Comparison of ENCODE assay signal across 8 cellular contexts in the genomic region with DNA sequence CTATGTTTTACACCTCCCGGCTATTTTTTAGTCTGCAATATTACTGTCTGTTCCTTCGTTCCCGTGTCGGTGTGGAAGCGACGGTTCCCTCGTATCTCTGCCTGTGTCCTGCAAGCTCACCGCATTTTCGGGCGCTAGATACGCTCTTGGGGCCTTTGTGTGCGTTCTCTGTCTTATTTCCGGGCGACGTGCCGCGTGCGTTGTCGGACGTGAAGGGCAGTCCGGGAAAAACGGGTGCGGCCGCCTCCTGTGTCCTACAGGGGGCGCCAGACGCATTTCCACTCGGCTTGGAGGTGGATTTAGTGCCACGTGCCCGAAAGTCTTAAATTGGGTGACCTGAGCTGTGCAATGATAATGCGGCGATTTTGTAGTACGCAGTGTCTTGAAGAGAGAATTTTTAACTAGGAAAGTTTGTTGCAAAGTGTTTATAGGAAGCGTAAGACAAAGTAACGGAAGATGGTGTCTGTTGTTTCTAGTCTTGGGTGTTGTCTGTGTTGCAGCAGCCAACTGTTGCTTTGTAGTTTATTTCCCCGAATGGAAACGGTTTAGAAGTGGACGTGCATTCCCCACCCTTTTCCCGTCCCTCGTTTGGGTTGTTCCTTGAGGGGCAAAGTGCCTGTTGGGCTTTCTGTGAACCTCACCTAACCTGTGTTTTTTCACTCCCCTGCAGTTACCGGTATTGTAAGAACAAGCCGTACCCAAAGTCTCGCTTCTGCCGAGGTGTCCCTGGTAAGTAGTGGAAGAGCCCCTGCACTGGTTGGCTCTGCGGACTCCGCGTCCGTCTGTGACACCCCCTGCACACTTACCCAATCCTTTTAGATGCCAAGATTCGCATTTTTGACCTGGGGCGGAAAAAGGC. TPM values are rescaled to one million over a fixed set of nuclear protein-coding genes. Genes with fewer than 3 reads are reported as not detected.
DNase-seq lines count a peak whose midpoint lies in the region; ATAC-seq, FAIRE-seq and TF ChIP-seq lines count a peak whose summit lies in the region.

No MANE protein-coding gene starts in this region.

- intact Hi-C loops in psoas muscle (cut with DNase I), result no loop called here

- H3K4me1 ChIP-seq in right atrium auricular region, result peaks cover 0 to 18% of the 10 kb centered on the region in 2 donors
- no peaks in the 10 kb centered on the region for H3K4me1 ChIP-seq in psoas muscle

- peak overlapping the region; percentile 100 for H3K27ac Mint-ChIP-seq in T-helper 17 cell

- H3K4me3 ChIP-seq in right atrium auricular region, result peak overlapping the region; percentile 59 to 76
- peak overlapping the region; percentile 83 for H3K4me3 ChIP-seq in psoas muscle

- TF ChIP-seq CTCF in right atrium auricular region (IDR thresholded peaks at IDR 0.05) (peak; percentile 57 to 85), psoas muscle (IDR thresholded peaks at IDR 0.05) (peak; percentile 75)

- H3K36me3 ChIP-seq in right atrium auricular region (peaks cover 27% of the 10 kb centered on the region), psoas muscle (ENCODE audit: insufficient read depth in 1 of 2, low read depth in 1 of 2) (peaks cover 3 to 33% of the 10 kb centered on the region in 2 donors)

- peaks cover 17% of the 10 kb centered on the region for H3K4me1 Mint-ChIP-seq in T-helper 17 cell

- peak overlapping the region; percentile 94 for H3K27ac ChIP-seq in angular gyrus (ENCODE audit: low read depth, low read length)
- H3K27ac ChIP-seq in right atrium auricular region, result peak overlapping the region; percentile 89 to 99
- H3K27ac ChIP-seq in psoas muscle, result peak overlapping the region; percentile 97

- H3K27me3 Mint-ChIP-seq in T-helper 17 cell, result no peaks in the 10 kb centered on the region

- peak; percentile 84 for DNase-seq in Ammon's horn (ENCODE audit: low spot score)
- DNase-seq in NCI-H1417 (lab: John Stamatoyannopoulos, UW), result peak; percentile 74 to 90 (median 89)
- peak; percentile 54 to 69 (median 66) for DNase-seq in T-helper 17 cell
- DNase-seq in right atrium auricular region (ENCODE audit: low spot score), result peak; percentile 88
- peak; percentile 89 to 95 for DNase-seq in psoas muscle
- DNase-seq in urothelium cell line (ENCODE audit: low spot score), result peak; percentile 59

- H3K36me3 Mint-ChIP-seq in T-helper 17 cell (ENCODE audit: low read depth), result peaks cover 7% of the 10 kb centered on the region

- no peaks in the 10 kb centered on the region for H3K27me3 ChIP-seq in right atrium auricular region
- no peaks in the 10 kb centered on the region for H3K27me3 ChIP-seq in psoas muscle (ENCODE audit: insufficient read depth in 3 of 3, low read length in 2 of 3)

- 0 to 33% (median 0%) methylated on average over 49 of the region's 49 CpGs for WGBS in psoas muscle, 3 donors

- no peak for FAIRE-seq in urothelium cell line (lab: Jason Lieb, UNC)

- ATAC-seq in GM21528 (IDR thresholded peaks at IDR 0.05; ENCODE audit: low FRiP score, unreplicated experiment), result peak; percentile 29
- ATAC-seq in T-helper 17 cell, result peak; percentile 59
- peak; percentile 51 to 76 (median 62) for ATAC-seq in psoas muscle

- H3K9me3 ChIP-seq in T-helper 17 cell (ENCODE audit: control insufficient read depth, low read length, poor library complexity, severe bottlenecking) (no peaks in the 10 kb centered on the region), right atrium auricular region (no peaks in the 10 kb centered on the region), psoas muscle (no peaks in the 10 kb centered on the region)

- H3K4me3 Mint-ChIP-seq in T-helper 17 cell, result peak overlapping the region; percentile 99

RNA-seq across cellular contexts. Expression of gene RPL10, which starts 0.7 kb away (rescaled TPM):
- total RNA-seq in T-helper 17 cell (1,000 to 10,000 TPM; 4,596 to 4,820 TPM), right atrium auricular region (1,000 to 10,000 TPM; 1,667 to 4,587 TPM), psoas muscle (1,000 to 10,000 TPM; 1,403 to 2,633 (median 2,325) TPM)
- polyA plus RNA-seq in psoas muscle, result 1,000 to 10,000 TPM; 4,938 to 5,433 (median 5,248) TPM

RNA-seq across cellular contexts. Expression of gene DNASE1L1, which starts 10.2 kb away (rescaled TPM):
- total RNA-seq in T-helper 17 cell (10 to 100 TPM; 20.5 to 22.6 TPM), right atrium auricular region (10 to 100 TPM; 74.4 to 84.0 TPM), psoas muscle (100 to 1,000 TPM in 2 of 4 donors, 10 to 100 TPM in 2; 72.6 to 149 (median 111) TPM)
- 10 to 100 TPM; 42.2 to 75.1 (median 71.1) TPM for polyA plus RNA-seq in psoas muscle

RNA-seq across cellular contexts. Expression of gene TAFAZZIN, which starts 12.4 kb away (rescaled TPM):
- total RNA-seq in T-helper 17 cell (10 to 100 TPM; 84.1 to 95.7 TPM), right atrium auricular region (10 to 100 TPM; 24.8 to 28.9 TPM), psoas muscle (10 to 100 TPM; 17.7 to 25.5 (median 23.6) TPM)
- 10 to 100 TPM; 19.2 to 21.8 (median 20.7) TPM for polyA plus RNA-seq in psoas muscle

RNA-seq across cellular contexts. Expression of gene EMD, which starts 19.8 kb away (rescaled TPM):
- total RNA-seq in T-helper 17 cell, result 100 to 1,000 TPM; 121 to 132 TPM
- 10 to 100 TPM; 41.5 to 47.0 TPM for total RNA-seq in right atrium auricular region
- 10 to 100 TPM; 61.1 to 78.2 (median 66.5) TPM for total RNA-seq in psoas muscle
- polyA plus RNA-seq in psoas muscle, result 100 to 1,000 TPM in 1 of 3 donors, 10 to 100 TPM in 2; 91.6 to 101 (median 94.9) TPM

RNA-seq across cellular contexts. Expression of gene FLNA, which starts 24.5 kb away (rescaled TPM):
- total RNA-seq in T-helper 17 cell (1,000 to 10,000 TPM; 1,780 to 2,536 TPM), right atrium auricular region (100 to 1,000 TPM; 263 to 419 TPM), psoas muscle (10 to 100 TPM; 66.9 to 92.5 (median 76.4) TPM)
- polyA plus RNA-seq in psoas muscle, result 100 to 1,000 TPM in 1 of 3 donors, 10 to 100 TPM in 2; 45.7 to 106 (median 56.0) TPM

Comparison
In these comparisons a context has a peak if more than half of its experiments do, and no peak if none do; other contexts are left out.
1. Peak in every context shown above with its lines: DNase-seq, ATAC-seq, H3K4me3 ChIP-seq and H3K27ac ChIP-seq.